ENCODE assay signal across 18 cellular contexts in the genomic region with DNA sequence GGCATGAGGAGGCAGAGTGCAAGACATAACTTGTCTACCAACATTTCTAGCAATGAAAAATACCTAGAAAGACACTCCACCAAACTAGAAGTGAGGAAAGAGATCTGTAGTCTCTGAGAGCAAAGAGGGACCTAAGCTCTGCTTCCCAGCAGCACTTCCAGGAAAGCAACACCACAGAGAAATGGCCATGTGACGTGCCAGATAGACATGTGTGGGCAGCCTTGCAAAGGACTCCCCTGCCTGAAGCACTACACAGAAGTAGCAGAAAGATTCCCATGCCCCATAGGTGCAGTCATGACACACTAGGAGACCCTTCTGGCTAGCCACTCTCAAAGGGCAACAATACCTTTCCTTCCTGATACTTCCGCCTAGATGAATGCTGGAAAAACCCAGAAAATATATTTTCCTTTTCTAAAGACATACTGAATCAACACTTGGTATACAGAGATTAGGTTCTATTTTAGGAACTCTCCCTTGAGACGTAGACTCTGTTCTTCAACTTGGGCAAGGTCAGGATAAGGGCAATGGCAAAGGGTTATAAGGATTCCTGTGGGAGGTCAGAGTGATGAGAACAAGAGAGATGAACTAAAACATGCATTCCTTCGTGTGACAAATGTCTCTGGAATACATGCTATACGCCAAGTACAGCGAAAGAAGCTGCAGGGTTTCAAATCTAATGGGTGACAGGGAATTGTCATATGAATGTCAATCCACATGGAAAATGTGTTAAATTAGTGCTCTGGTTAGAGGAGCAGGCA.
DNase-seq lines count a peak whose midpoint lies in the region; ATAC-seq, FAIRE-seq and TF ChIP-seq lines count a peak whose summit lies in the region.
"Had no signal": no experiment of that assay in that cellular context is flagged by ENCODE, and none has a peak within 500 bp of the region (broad histone marks: within the 10 kb centered on the region; RNA-seq: fewer than 3 reads in every experiment).

No MANE protein-coding gene starts in this region.

- H3K4me3 ChIP-seq in HepG2 (replicated peaks in 1 of 3; ENCODE audit: insufficient read depth in 1 of 3, low read depth in 2 of 3, low read length in 3 of 3), result no peak overlapping the region
- no peak overlapping the region for H3K4me3 ChIP-seq in right lobe of liver
- no peak overlapping the region for H3K4me3 ChIP-seq in astrocyte (ENCODE audit: insufficient read depth, low read depth, low read length)
- peak overlapping the region in 1 of 2 experiments; percentile 12 for H3K4me3 ChIP-seq in mesenchymal stem cell (ENCODE audit: insufficient read depth in 1 of 2, low read depth in 1 of 2, low read length in 2 of 2)
- H3K4me3 ChIP-seq: A549 had no signal

- H3K27ac ChIP-seq in HepG2 (ENCODE audit: extremely low read length, insufficient read depth, low read length) (no peak overlapping the region), right lobe of liver (no peak overlapping the region), astrocyte (ENCODE audit: low read depth, low read length) (no peak overlapping the region), mesenchymal stem cell (ENCODE audit: low read length, poor library complexity, severe bottlenecking) (no peak overlapping the region)
- H3K27ac ChIP-seq: A549 had no signal

- no peak overlapping the region for H3K27ac Mint-ChIP-seq in astrocyte (ENCODE audit: unreplicated experiment)
- peak overlapping the region in 1 of 2 donors; percentile 26 for H3K27ac Mint-ChIP-seq in activated naive CD4-positive, alpha-beta T cell treated with anti-CD3 and anti-CD28 coated beads, Interleukin-2, amount 50 U/mL, for 72 hours
- H3K27ac Mint-ChIP-seq: CD4-positive, CD25-positive, alpha-beta regulatory T cell had no signal

- H3K4ac ChIP-seq in mesenchymal stem cell (ENCODE audit: low read depth in 1 of 2, low read length in 2 of 2), result peak overlapping the region in 1 of 2 experiments; percentile 59

- in situ Hi-C loops in HepG2 (cut with HindIII; ENCODE audit: extremely low pct_ligation_motif_present, low pct_unique_long_range_greater_than_20kb), result no loop called here

- FAIRE-seq in HepG2 (lab: Jason Lieb, UNC), result no peak
- peak; percentile 68 for FAIRE-seq in astrocyte (lab: Jason Lieb, UNC)
- no peak for FAIRE-seq in GM12892 (lab: Jason Lieb, UNC)
- FAIRE-seq: A549, H54 had no signal

- H3K18ac ChIP-seq in mesenchymal stem cell (ENCODE audit: low read depth in 1 of 2, low read length in 2 of 2), result peak overlapping the region; percentile 33 to 40

- TF ChIP-seq POLR2A in HepG2 (IDR thresholded peaks at IDR 0.05; ENCODE audit: insufficient read depth in 1 of 2, low read depth in 2 of 2, low read length in 2 of 2), result no peak
- TF ChIP-seq POLR2A in right lobe of liver (IDR thresholded peaks at IDR 0.05), result no peak
- TF ChIP-seq POLR2A in GM12892 (IDR thresholded peaks at IDR 0.05; ENCODE audit: low read depth, low read length), result no peak

- H3K4me2 ChIP-seq in HepG2 (ENCODE audit: low read depth, low read length), result no peak overlapping the region
- H3K4me2 ChIP-seq in astrocyte (ENCODE audit: low read length), result no peak overlapping the region
- H3K4me2 ChIP-seq in mesenchymal stem cell (ENCODE audit: low read length, poor library complexity, severe bottlenecking), result no peak overlapping the region
- H3K4me2 ChIP-seq: A549 had no signal

- H3K4me1 ChIP-seq in HepG2 (ENCODE audit: insufficient read depth, low read length) (no peaks in the 10 kb centered on the region), right lobe of liver (no peaks in the 10 kb centered on the region), astrocyte (ENCODE audit: insufficient read depth, low read length) (no peaks in the 10 kb centered on the region), mesenchymal stem cell (ENCODE audit: control insufficient read depth, insufficient read depth, low read depth, low read length) (no peaks in the 10 kb centered on the region)
- H3K4me1 ChIP-seq: A549 had no signal

- CTCF ChIA-PET in HepG2 (lab: Yijun Ruan, JAX; ENCODE audit: low intra/inter-chr PET ratio, low total read pairs), result no interaction called here

- no TSS peak for BruUV-seq in HepG2 (replicated peaks; lab: Mats Ljungman, UMichigan)

- TF ChIP-seq CTCF in HepG2 (CRISPR knock-in tag; IDR thresholded peaks at IDR 0.05) (no peak), right lobe of liver (IDR thresholded peaks at IDR 0.05) (no peak), astrocyte (IDR thresholded peaks at IDR 0.05; ENCODE audit: insufficient read depth, low read depth, low read length) (no peak)

- H3K79me1 ChIP-seq in mesenchymal stem cell (replicated peaks; ENCODE audit: low read length, poor library complexity, severe bottlenecking), result no peaks in the 10 kb centered on the region

- ATAC-seq in HepG2, result no peak
- no peak for ATAC-seq in right lobe of liver
- ATAC-seq in activated naive CD4-positive, alpha-beta T cell treated with anti-CD3 and anti-CD28 coated beads, Interleukin-2, amount 50 U/mL, for 72 hours, result no peak
- ATAC-seq in HG02870 (IDR thresholded peaks at IDR 0.05; ENCODE audit: unreplicated experiment), result no peak
- ATAC-seq: A549, Panc1 had no signal

- POLR2A ChIA-PET in HepG2 (lab: Yijun Ruan, JAX), result no interaction called here

- WGBS in HepG2 (ENCODE audit: low lambda C conversion rate), result 20% methylated on average over 5 of the region's 6 CpGs
- WGBS in right lobe of liver (ENCODE audit: insufficient coverage, low coverage, low lambda C conversion rate, missing lambda C conversion rate), result 61% methylated on average over 6 of the region's 6 CpGs
- 36% methylated on average over 5 of the region's 6 CpGs for WGBS in mesenchymal stem cell

- H3K79me2 ChIP-seq in HepG2 (ENCODE audit: insufficient read depth, low read length), result no peaks in the 10 kb centered on the region
- no peaks in the 10 kb centered on the region for H3K79me2 ChIP-seq in astrocyte (ENCODE audit: insufficient read depth, low read length)

- no peak for TF ChIP-seq RAD21 in HepG2 (CRISPR knock-in tag; IDR thresholded peaks at IDR 0.05)

- no peak overlapping the region for H2AK5ac ChIP-seq in mesenchymal stem cell (ENCODE audit: low read length, severe bottlenecking)

- H4K91ac ChIP-seq in mesenchymal stem cell (ENCODE audit: low read length), result no peak overlapping the region

- DNase-seq in HepG2 (ENCODE audit: low spot score), result no peak
- no peak for DNase-seq in right lobe of liver
- DNase-seq in astrocyte (ENCODE audit: low read depth), result no peak
- DNase-seq in mesenchymal stem cell, result peak; percentile 34
- no peak for DNase-seq in activated naive CD4-positive, alpha-beta T cell treated with anti-CD3 and anti-CD28 coated beads, Interleukin-2, amount 50 U/mL, for 72 hours (ENCODE audit: low spot score in 2 of 2)
- DNase-seq in GM12892 (ENCODE audit: insufficient read length), result no peak
- DNase-seq: CD4-positive, CD25-positive, alpha-beta regulatory T cell; NCI-H1092 treated with DMSO at 0.1 percent for 48 hours; NCI-H1436 treated with DMSO at 0.1 percent for 48 hours; NCI-H1930; NCI-H2227 treated with DMSO at 0.1 percent for 48 hours; NCI-H510A; NCI-H748 treated with DMSO at 0.1 percent for 48 hours; NK-92 treated with Interleukin-12 subunit alpha and Interleukin-12 subunit beta, amount 100 ng/mL, for 24 hours had no signal

- no peak overlapping the region for H2BK5ac ChIP-seq in mesenchymal stem cell (ENCODE audit: low read depth, low read length, poor library complexity, severe bottlenecking)

- no peaks in the 10 kb centered on the region for H3K36me3 Mint-ChIP-seq in astrocyte (ENCODE audit: low read depth, unreplicated experiment)
- H3K36me3 Mint-ChIP-seq in activated naive CD4-positive, alpha-beta T cell treated with anti-CD3 and anti-CD28 coated beads, Interleukin-2, amount 50 U/mL, for 72 hours, result no peaks in the 10 kb centered on the region
- H3K36me3 Mint-ChIP-seq: CD4-positive, CD25-positive, alpha-beta regulatory T cell had no signal

- no peak overlapping the region for H3K14ac ChIP-seq in mesenchymal stem cell (ENCODE audit: low read length in 2 of 2)

- H3K23ac ChIP-seq in mesenchymal stem cell (ENCODE audit: low read length in 2 of 2), result no peak overlapping the region

- TF ChIP-seq EP300 in HepG2 (IDR thresholded peaks at IDR 0.05; ENCODE audit: low read depth in 2 of 2, low read length in 2 of 2) (no peak), HepG2 (CRISPR knock-in tag; IDR thresholded peaks at IDR 0.05; ENCODE audit: borderline replicate concordance) (no peak)

- H3K9me3 ChIP-seq in HepG2 (ENCODE audit: low read length) (no peaks in the 10 kb centered on the region), right lobe of liver (no peaks in the 10 kb centered on the region), astrocyte (ENCODE audit: insufficient read depth, low read depth, low read length) (no peaks in the 10 kb centered on the region), mesenchymal stem cell (ENCODE audit: control insufficient read depth, low read length) (no peaks in the 10 kb centered on the region)
- H3K9me3 ChIP-seq: A549 had no signal

- peaks cover 13% of the 10 kb centered on the region for H3K4me1 Mint-ChIP-seq in astrocyte (ENCODE audit: low read depth, unreplicated experiment)
- H3K4me1 Mint-ChIP-seq: CD4-positive, CD25-positive, alpha-beta regulatory T cell had no signal

- H2BK120ac ChIP-seq in mesenchymal stem cell (ENCODE audit: low read depth, low read length), result peak overlapping the region; percentile 54

- no peaks in the 10 kb centered on the region for H3K27me3 ChIP-seq in HepG2 (ENCODE audit: control insufficient read depth in 1 of 2, insufficient read depth in 2 of 2, low read length in 2 of 2)
- H3K27me3 ChIP-seq in right lobe of liver, result no peaks in the 10 kb centered on the region
- H3K27me3 ChIP-seq in astrocyte (ENCODE audit: insufficient read depth, low read length), result no peaks in the 10 kb centered on the region
- no peaks in the 10 kb centered on the region for H3K27me3 ChIP-seq in mesenchymal stem cell (ENCODE audit: control insufficient read depth in 1 of 2, insufficient read depth in 1 of 2, low read length in 2 of 2)

- H3K36me3 ChIP-seq in HepG2 (replicated peaks in 1 of 2; ENCODE audit: control insufficient read depth in 1 of 2, insufficient read depth in 2 of 2, low read length in 2 of 2), result no peaks in the 10 kb centered on the region
- no peaks in the 10 kb centered on the region for H3K36me3 ChIP-seq in right lobe of liver
- no peaks in the 10 kb centered on the region for H3K36me3 ChIP-seq in astrocyte (ENCODE audit: insufficient read depth, low read length)
- no peaks in the 10 kb centered on the region for H3K36me3 ChIP-seq in mesenchymal stem cell (ENCODE audit: control insufficient read depth in 1 of 2, insufficient read depth in 2 of 2, low read depth in 1 of 2, low read length in 2 of 2)

- intact Hi-C loops in HepG2 (cut with micrococcal nuclease; ENCODE audit: unreplicated experiment) (no loop called here), right lobe of liver (cut with DNase I) (no loop called here)

- no peak overlapping the region for H3K4me3 Mint-ChIP-seq in astrocyte (ENCODE audit: unreplicated experiment)
- H3K4me3 Mint-ChIP-seq: CD4-positive, CD25-positive, alpha-beta regulatory T cell had no signal

- H4K20me1 ChIP-seq in HepG2 (ENCODE audit: insufficient read depth, low read length) (no peaks in the 10 kb centered on the region), astrocyte (ENCODE audit: insufficient read depth, low read length) (no peaks in the 10 kb centered on the region)

- no peak overlapping the region for H3K9ac ChIP-seq in HepG2 (ENCODE audit: insufficient read depth, low read depth, low read length)
- H3K9ac ChIP-seq in astrocyte (ENCODE audit: low read length), result no peak overlapping the region
- H3K9ac ChIP-seq in mesenchymal stem cell (ENCODE audit: low read length), result no peak overlapping the region

- no peak overlapping the region for H4K8ac ChIP-seq in mesenchymal stem cell (ENCODE audit: low read length)

- H2AFZ ChIP-seq in HepG2 (ENCODE audit: low read length) (no peak overlapping the region), astrocyte (ENCODE audit: low read depth, low read length) (peak overlapping the region; percentile 19), mesenchymal stem cell (ENCODE audit: low read depth, low read length) (no peak overlapping the region)

- peak overlapping the region; percentile 10 to 28 for H2BK12ac ChIP-seq in mesenchymal stem cell (ENCODE audit: low read length in 2 of 2)

- H3K9me3 Mint-ChIP-seq in astrocyte (ENCODE audit: unreplicated experiment), result no peaks in the 10 kb centered on the region
- H3K9me3 Mint-ChIP-seq in activated naive CD4-positive, alpha-beta T cell treated with anti-CD3 and anti-CD28 coated beads, Interleukin-2, amount 50 U/mL, for 72 hours, result peaks cover 0 to 5% of the 10 kb centered on the region in 2 donors

- no peak overlapping the region for H2BK15ac ChIP-seq in mesenchymal stem cell (ENCODE audit: low read depth, poor library complexity, severe bottlenecking)

- H3K27me3 Mint-ChIP-seq in astrocyte (ENCODE audit: low read depth, unreplicated experiment), result no peaks in the 10 kb centered on the region
